Comparison of ENCODE assay signal across 8 cellular contexts in genomic region chr10:27746364-27747095, GRCh38. TPM values are rescaled to one million over a fixed set of nuclear protein-coding genes. Genes with fewer than 3 reads are reported as not detected.
DNase-seq lines count a peak whose midpoint lies in the region; ATAC-seq and TF ChIP-seq lines count a peak whose summit lies in the region.

No MANE protein-coding gene starts in this region.

- no peak overlapping the region for H3K27ac Mint-ChIP-seq in effector memory CD8-positive, alpha-beta T cell
- peak overlapping the region; percentile 8 for H3K27ac Mint-ChIP-seq in osteocyte (ENCODE audit: unreplicated experiment)

- H3K9me3 ChIP-seq in PC-3 (ENCODE audit: low read length), result no peaks in the 10 kb centered on the region

- intact Hi-C loops in PC-3 (cut with micrococcal nuclease), result no loop called here

- H3K27me3 Mint-ChIP-seq in effector memory CD8-positive, alpha-beta T cell, result peaks cover 59 to 83% of the 10 kb centered on the region in 2 donors
- peaks cover 40% of the 10 kb centered on the region for H3K27me3 Mint-ChIP-seq in osteocyte (ENCODE audit: unreplicated experiment)

- CTCF ChIA-PET in PC-3 (lab: Charles Lee), result no interaction called here

- peak overlapping the region; percentile 52 for H2AFZ ChIP-seq in PC-3 (ENCODE audit: low read length)

- H3F3A ChIP-seq in PC-3 (ENCODE audit: low read length, unreplicated experiment), result no peaks in the 10 kb centered on the region

- POLR2A ChIA-PET in PC-3 (lab: Charles Lee; ENCODE audit: unreplicated experiment), result no interaction called here

- H3K9ac ChIP-seq in PC-3 (ENCODE audit: low read length), result no peak overlapping the region

- peaks cover 16% of the 10 kb centered on the region; the same call in 1 of the 2 replicates for H3K4me1 ChIP-seq in PC-3 (ENCODE audit: insufficient read depth, low read length)

- BruUV-seq in PC-3 (replicated peaks; lab: Mats Ljungman, UMichigan), result no TSS peak

- H3K4me3 ChIP-seq in AG10803 (ENCODE audit: low read length) (peak overlapping the region; percentile 80), PC-3 (ENCODE audit: low read length) (peak overlapping the region; percentile 46; the same call in 1 of the 2 replicates)

- peak overlapping the region; percentile 99; the same call in 1 of the 2 replicates for H3K4me2 ChIP-seq in PC-3 (ENCODE audit: low read length)

- no peak for ATAC-seq in PC-3
- ATAC-seq in effector memory CD8-positive, alpha-beta T cell (replicated peaks), result no peak
- no peak for ATAC-seq in GM21367 (IDR thresholded peaks at IDR 0.05; ENCODE audit: unreplicated experiment)

- no peaks in the 10 kb centered on the region for H3K9me2 ChIP-seq in PC-3 (replicated peaks; ENCODE audit: low read length)

- no peak overlapping the region for H3K27ac ChIP-seq in PC-3 (ENCODE audit: low read length)

- H3K79me2 ChIP-seq in PC-3 (ENCODE audit: low read length), result no peaks in the 10 kb centered on the region

- peaks cover 24 to 38% of the 10 kb centered on the region in 2 donors for H3K4me1 Mint-ChIP-seq in effector memory CD8-positive, alpha-beta T cell (ENCODE audit: low read depth in 2 of 2)
- H3K4me1 Mint-ChIP-seq in osteocyte (ENCODE audit: unreplicated experiment), result peaks cover 28% of the 10 kb centered on the region

- H4K20me1 ChIP-seq in PC-3 (ENCODE audit: low read length), result no peaks in the 10 kb centered on the region

- H3K4me3 Mint-ChIP-seq in effector memory CD8-positive, alpha-beta T cell, result peak overlapping the region; percentile 82 to 86
- H3K4me3 Mint-ChIP-seq in osteocyte (ENCODE audit: unreplicated experiment), result peak overlapping the region; percentile 87

- H3K9me3 Mint-ChIP-seq in effector memory CD8-positive, alpha-beta T cell, result no peaks in the 10 kb centered on the region
- H3K9me3 Mint-ChIP-seq in osteocyte (ENCODE audit: unreplicated experiment), result no peaks in the 10 kb centered on the region

- H3K36me3 Mint-ChIP-seq in effector memory CD8-positive, alpha-beta T cell (ENCODE audit: insufficient read depth), result peaks cover 16% of the 10 kb centered on the region
- no peaks in the 10 kb centered on the region for H3K36me3 Mint-ChIP-seq in osteocyte (ENCODE audit: unreplicated experiment)

- DNase-seq in AG10803 (ENCODE audit: low read depth) (no peak), PC-3 (no peak), osteocyte (ENCODE audit: extremely low spot score, unreplicated experiment) (no peak), DMS114 treated with DMSO at 0.1 percent for 48 hours (lab: John Stamatoyannopoulos, UW; ENCODE audit: unreplicated experiment) (no peak), kidney glomerular epithelial cell (lab: John Stamatoyannopoulos, UW) (no peak), epidermal melanocyte (ENCODE audit: insufficient read length, low spot score) (no peak)
- no peak for DNase-seq in effector memory CD8-positive, alpha-beta T cell

- no peak for TF ChIP-seq CTCF in AG10803 (conservative IDR thresholded peaks at IDR 0.05; ENCODE audit: low read length)
- TF ChIP-seq CTCF in PC-3 (conservative IDR thresholded peaks at IDR 0.05; ENCODE audit: low read depth, low read length), result no peak
- TF ChIP-seq CTCF in osteocyte (IDR thresholded peaks at IDR 0.05), result no peak

- no peaks in the 10 kb centered on the region for H3K36me3 ChIP-seq in PC-3 (ENCODE audit: low read depth, low read length)

- H3K27me3 ChIP-seq in PC-3 (ENCODE audit: low read length), result peaks cover 16% of the 10 kb centered on the region

RNA-seq across cellular contexts. Expression of gene MKX, which starts 0.9 kb away (rescaled TPM):
- 2.6 and 3.5 TPM in 2 replicates for total RNA-seq in PC-3 (2014; rRNA removed)
- total RNA-seq in osteocyte, result 20.5 and 21.5 TPM in 2 replicates
